33 cellular contexts compared by ENCODE assay signal in the genomic region with DNA sequence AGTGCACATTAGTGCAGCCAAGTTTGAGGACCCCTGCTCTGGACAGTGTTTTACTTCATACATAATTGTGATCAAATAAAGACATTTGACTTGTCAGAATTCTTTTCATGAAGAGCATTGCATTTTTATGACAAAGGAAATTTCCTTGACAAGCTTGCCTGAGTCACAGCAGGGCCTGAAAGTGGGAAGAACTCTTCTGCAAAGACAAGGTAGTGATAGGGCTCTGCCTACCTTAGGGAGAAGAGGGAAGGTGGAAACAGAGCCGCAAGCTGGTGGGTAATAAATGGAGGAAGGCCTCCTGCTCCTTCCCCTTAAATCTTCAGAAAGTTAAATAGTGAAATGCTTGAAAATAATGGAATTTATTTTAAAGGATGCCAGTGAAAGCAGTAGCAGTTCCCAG.
DNase-seq lines count a peak whose midpoint lies in the region; ATAC-seq and TF ChIP-seq lines count a peak whose summit lies in the region.
"Had no signal": no experiment of that assay in that cellular context is flagged by ENCODE, and none has a peak within 500 bp of the region (broad histone marks: within the 10 kb centered on the region; RNA-seq: fewer than 3 reads in every experiment).

No MANE protein-coding gene starts in this region.

- H3K27me3 Mint-ChIP-seq in activated CD8-positive, alpha-beta T cell treated with anti-CD3 and anti-CD28 coated beads for 36 hours: peaks cover 10% of the 10 kb centered on the region

- H3K36me3 ChIP-seq in Loucy (ENCODE audit: insufficient read depth, low read length): no peaks in the 10 kb centered on the region
- H3K36me3 ChIP-seq: BE2C; BLaER1; BLaER1 treated with 17β-estradiol and CSF1 and Interleukin-3, amounts not matched to agents 10 nM and 100 nM had no signal

- no peaks in the 10 kb centered on the region for H3K4me1 Mint-ChIP-seq in activated CD8-positive, alpha-beta T cell treated with anti-CD3 and anti-CD28 coated beads for 36 hours (ENCODE audit: low read depth)
- H3K4me1 Mint-ChIP-seq: B cell; CD14-positive monocyte; CD4-positive, CD25-positive, alpha-beta regulatory T cell had no signal

- H3K9me3 Mint-ChIP-seq in activated CD8-positive, alpha-beta T cell treated with anti-CD3 and anti-CD28 coated beads for 36 hours: no peaks in the 10 kb centered on the region
- H3K9me3 Mint-ChIP-seq: CD4-positive, alpha-beta memory T cell; CD4-positive, alpha-beta T cell; CD8-positive, alpha-beta memory T cell; CD8-positive, alpha-beta T cell had no signal

- H3K27me3 ChIP-seq in Loucy (ENCODE audit: insufficient read depth, low read length, poor library complexity, severe bottlenecking): no peaks in the 10 kb centered on the region
- H3K27me3 ChIP-seq: BE2C; BLaER1; BLaER1 treated with 17β-estradiol and CSF1 and Interleukin-3, amounts not matched to agents 10 nM and 100 nM had no signal

- H3K4me1 ChIP-seq in Loucy (ENCODE audit: insufficient read depth, low read length, poor library complexity, severe bottlenecking): no peaks in the 10 kb centered on the region
- H3K4me1 ChIP-seq: A549, BE2C, Caco-2 had no signal

- no peaks in the 10 kb centered on the region for H3F3A ChIP-seq in Loucy (ENCODE audit: low read depth)

- no peaks in the 10 kb centered on the region for H3K36me3 Mint-ChIP-seq in activated CD8-positive, alpha-beta T cell treated with anti-CD3 and anti-CD28 coated beads for 36 hours (ENCODE audit: low read depth)
- H3K36me3 Mint-ChIP-seq: CD14-positive monocyte; CD4-positive, alpha-beta memory T cell; CD4-positive, CD25-positive, alpha-beta regulatory T cell; CD8-positive, alpha-beta T cell had no signal

- peak overlapping the region; percentile 20 for H3K27ac ChIP-seq in caudate nucleus (ENCODE audit: low read depth, low read length)
- H3K27ac ChIP-seq: 22Rv1; A549; BLaER1; BLaER1 treated with 17β-estradiol and CSF1 and Interleukin-3, amounts not matched to agents 10 nM and 100 nM; C4-2B had no signal

- H3K9ac ChIP-seq in Loucy (ENCODE audit: low read depth, low read length, poor library complexity, severe bottlenecking): no peak overlapping the region
- H3K9ac ChIP-seq: BLaER1; BLaER1 treated with 17β-estradiol and CSF1 and Interleukin-3, amounts not matched to agents 10 nM and 100 nM had no signal

- no peak for ATAC-seq in activated CD8-positive, alpha-beta T cell treated with anti-CD3 and anti-CD28 coated beads for 36 hours
- ATAC-seq in left lobe of liver: no peak
- ATAC-seq: CD8-positive, alpha-beta T cell had no signal

- H3K4me3 ChIP-seq in Loucy (ENCODE audit: low read length, poor library complexity, severe bottlenecking): no peak overlapping the region
- H3K4me3 ChIP-seq: A549; BLaER1; BLaER1 treated with 17β-estradiol and CSF1 and Interleukin-3, amounts not matched to agents 10 nM and 100 nM had no signal

- CTCF ChIA-PET in activated CD8-positive, alpha-beta T cell treated with anti-CD3 and anti-CD28 coated beads for 36 hours (lab: Charles Lee): interaction anchor here (0.7 to 7.6 kb wide), 21 partner anchors 9 to 157 kb away, joined by 3 to 153 read pairs (median 4); a partner anchor contains a TSS

- H2AFZ ChIP-seq in Loucy (ENCODE audit: low read length): peak overlapping the region; percentile 40; the same call in 1 of the 2 replicates

- no peak overlapping the region for H3K4me3 Mint-ChIP-seq in activated CD8-positive, alpha-beta T cell treated with anti-CD3 and anti-CD28 coated beads for 36 hours
- H3K4me3 Mint-ChIP-seq: B cell; CD14-positive monocyte; CD4-positive, alpha-beta memory T cell; CD4-positive, alpha-beta T cell; CD4-positive, CD25-positive, alpha-beta regulatory T cell; CD8-positive, alpha-beta memory T cell; CD8-positive, alpha-beta T cell had no signal

- no peak overlapping the region for H3K27ac Mint-ChIP-seq in activated CD8-positive, alpha-beta T cell treated with anti-CD3 and anti-CD28 coated beads for 36 hours
- H3K27ac Mint-ChIP-seq: B cell; CD14-positive monocyte; CD4-positive, alpha-beta memory T cell; CD4-positive, alpha-beta T cell; CD4-positive, CD25-positive, alpha-beta regulatory T cell; CD8-positive, alpha-beta T cell had no signal

- no peaks in the 10 kb centered on the region for H4K20me1 ChIP-seq in Loucy (ENCODE audit: insufficient read depth, low read length, poor library complexity, severe bottlenecking)
- H4K20me1 ChIP-seq: BLaER1; BLaER1 treated with 17β-estradiol and CSF1 and Interleukin-3, amounts not matched to agents 10 nM and 100 nM had no signal

- peak in 21 of 61 donors; percentile 1 to 75 (median 10) for DNase-seq in caudate nucleus (lab: John Stamatoyannopoulos, UW)
- DNase-seq in head of caudate nucleus: peak in 24 of 42 donors; percentile 7 to 75 (median 35)
- DNase-seq in putamen (ENCODE audit: low spot score): peak; percentile 34
- no peak for DNase-seq in activated CD8-positive, alpha-beta T cell treated with anti-CD3 and anti-CD28 coated beads for 36 hours
- no peak for DNase-seq in NCI-H510A (lab: John Stamatoyannopoulos, UW)
- DNase-seq in DMS 273 (lab: John Stamatoyannopoulos, UW; ENCODE audit: unreplicated experiment): no peak
- no peak for DNase-seq in left lobe of liver (ENCODE audit: low spot score)
- DNase-seq: 8988T; ACHN; AML-193; BE2C; Caco-2; Calu3; CD4-positive, alpha-beta memory T cell; CD4-positive, alpha-beta T cell; CD4-positive, CD25-positive, alpha-beta regulatory T cell; CD8-positive, alpha-beta memory T cell; CD8-positive, alpha-beta T cell; COR-L47; DMS 273 treated with DMSO at 0.1 percent for 48 hours; DMS153; DMS53; DMS79; DND-41; EL had no signal

- no peak overlapping the region for H3K4me2 ChIP-seq in Loucy (ENCODE audit: low read depth, low read length, poor library complexity, severe bottlenecking)
- H3K4me2 ChIP-seq: A549; BLaER1; BLaER1 treated with 17β-estradiol and CSF1 and Interleukin-3, amounts not matched to agents 10 nM and 100 nM had no signal

- POLR2A ChIA-PET in activated CD8-positive, alpha-beta T cell treated with anti-CD3 and anti-CD28 coated beads for 36 hours (lab: Charles Lee): no interaction called here

- no peaks in the 10 kb centered on the region for H3K9me3 ChIP-seq in Loucy (ENCODE audit: insufficient read depth, low read depth, low read length)
- H3K9me3 ChIP-seq: A549, BE2C had no signal

- no peaks in the 10 kb centered on the region for H3K79me2 ChIP-seq in Loucy (ENCODE audit: insufficient read depth, low read length)

- no peaks in the 10 kb centered on the region for H3K9me2 ChIP-seq in Loucy (replicated peaks; ENCODE audit: low read depth, low read length)

- intact Hi-C loops in head of caudate nucleus (cut with DNase I): no loop called here
- intact Hi-C loops in activated CD8-positive, alpha-beta T cell treated with anti-CD3 and anti-CD28 coated beads for 36 hours (cut with micrococcal nuclease): no loop called here

- TF ChIP-seq CTCF in Loucy (conservative IDR thresholded peaks at IDR 0.05; ENCODE audit: low read length): no peak
- TF ChIP-seq CTCF in activated CD8-positive, alpha-beta T cell treated with anti-CD3 and anti-CD28 coated beads for 36 hours (IDR thresholded peaks at IDR 0.05): no peak

Comparison
In these comparisons a context has a peak if more than half of its experiments do, and no peak if none do; other contexts are left out.
1. DNase-seq: peak in head of caudate nucleus (24 of 42) and putamen (single experiment); none in activated CD8-positive, alpha-beta T cell treated with anti-CD3 and anti-CD28 coated beads for 36 hours (single experiment), NCI-H510A (single experiment), DMS 273 (single experiment) and left lobe of liver (single experiment).